Comparison of ENCODE assay signal across 22 cellular contexts in the genomic region with DNA sequence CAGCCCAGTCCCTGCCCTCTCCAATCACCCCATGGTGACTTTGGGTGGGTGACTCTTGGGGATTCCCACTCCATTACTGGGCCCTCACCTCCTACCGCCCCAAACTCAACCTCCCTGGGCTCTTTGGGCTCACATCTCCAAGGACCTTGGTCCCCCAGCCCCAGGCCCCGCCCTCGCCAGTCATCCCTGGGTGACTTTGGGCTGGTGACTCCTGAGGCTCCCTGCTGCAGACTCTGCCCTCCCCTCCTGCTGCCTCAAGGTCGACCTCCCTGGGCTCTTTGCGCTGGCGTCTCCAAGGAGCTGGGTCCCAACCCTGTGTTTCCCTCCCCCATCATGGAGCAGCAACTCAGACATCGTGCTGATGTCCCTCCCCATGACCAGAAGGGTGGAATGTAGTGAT.
"Had no signal": no experiment of that assay in that cellular context is flagged by ENCODE, and none has a peak within 500 bp of the region (broad histone marks: within the 10 kb centered on the region; RNA-seq: fewer than 3 reads in every experiment).

No MANE protein-coding gene starts in this region.

- H3K4me1 ChIP-seq: colonic mucosa, esophagus muscularis mucosa, foreskin keratinocyte, gastroesophageal sphincter, heart left ventricle, left lung, lower lobe of right lung had no signal

- H3K9me3 ChIP-seq: colonic mucosa, esophagus muscularis mucosa, gastroesophageal sphincter, heart left ventricle, left lung, lower lobe of right lung, mucosa of descending colon had no signal

- H2AFZ ChIP-seq: hepatocyte had no signal

- H3K79me2 ChIP-seq: hepatocyte had no signal

- FAIRE-seq: endothelial cell of umbilical vein, frontal cortex had no signal

- H3K36me3 Mint-ChIP-seq: immature natural killer cell, mesothelial cell of epicardium had no signal

- H3K4me2 ChIP-seq: hepatocyte had no signal

- H3K36me3 ChIP-seq: colonic mucosa, esophagus muscularis mucosa, gastroesophageal sphincter, heart left ventricle, left lung, lower lobe of right lung had no signal

- H3K27ac Mint-ChIP-seq: dendritic cell treated with granulocyte-macrophage colony-stimulating factor and Interleukin-4, amounts not matched to agents 40 ng/mL and 50 ng/mL, for 4 days; effector memory CD8-positive, alpha-beta T cell; immature natural killer cell; mesothelial cell of epicardium had no signal

- DNase-seq: colonic mucosa; cortex of kidney; effector CD8-positive, alpha-beta T cell; effector memory CD8-positive, alpha-beta T cell; foreskin keratinocyte; heart left ventricle; hypothalamus; immature natural killer cell; islet precursor cell; left cardiac atrium; left lung; left ventricle myocardium superior; lower lobe of right lung; mesenchymal stem cell; mucosa of descending colon had no signal

- H3K4me3 Mint-ChIP-seq: dendritic cell treated with granulocyte-macrophage colony-stimulating factor and Interleukin-4, amounts not matched to agents 40 ng/mL and 50 ng/mL, for 4 days; effector memory CD8-positive, alpha-beta T cell; immature natural killer cell; mesothelial cell of epicardium had no signal

- H3K27me3 ChIP-seq: colonic mucosa, heart left ventricle, hepatocyte had no signal

- H3K27ac ChIP-seq: colonic mucosa, esophagus muscularis mucosa, foreskin keratinocyte, gastroesophageal sphincter, heart left ventricle, hepatocyte, left lung, lower lobe of right lung had no signal

- H3K4me3 ChIP-seq: colonic mucosa, esophagus muscularis mucosa, gastroesophageal sphincter, heart left ventricle, hepatocyte, left lung, lower lobe of right lung, mucosa of descending colon had no signal

- H3K9me3 Mint-ChIP-seq: dendritic cell treated with granulocyte-macrophage colony-stimulating factor and Interleukin-4, amounts not matched to agents 40 ng/mL and 50 ng/mL, for 4 days; effector memory CD8-positive, alpha-beta T cell; immature natural killer cell; mesothelial cell of epicardium had no signal

- H3K4me1 Mint-ChIP-seq: immature natural killer cell, mesothelial cell of epicardium had no signal

- ATAC-seq: effector memory CD8-positive, alpha-beta T cell; foreskin keratinocyte; gastroesophageal sphincter; heart left ventricle; left cardiac atrium; left lung; left ventricle myocardium superior; lower lobe of right lung; mucosa of descending colon had no signal
